17 cellular contexts compared by ENCODE assay signal in the genomic region with DNA sequence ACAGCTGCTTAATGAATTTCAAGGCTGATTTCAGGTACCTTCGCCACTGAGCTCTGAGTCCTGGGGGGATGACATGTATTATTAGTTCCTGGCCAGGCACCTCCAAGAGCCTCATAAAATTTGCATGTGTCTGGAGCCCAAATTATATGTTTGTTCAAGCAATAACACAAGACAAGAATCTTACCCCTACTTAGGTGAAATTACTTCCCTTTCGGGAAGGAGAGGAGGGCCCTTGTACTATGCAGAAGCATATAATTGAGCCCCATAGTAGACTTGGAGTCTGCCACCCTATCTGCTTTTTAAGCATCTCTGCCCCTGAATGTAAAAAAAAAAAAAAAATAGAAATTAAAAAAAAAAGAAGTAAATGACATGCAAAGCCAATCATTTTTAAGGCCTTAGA. TPM values are rescaled to one million over a fixed set of nuclear protein-coding genes. Genes with fewer than 3 reads are reported as not detected.
DNase-seq lines count a peak whose midpoint lies in the region; TF ChIP-seq lines count a peak whose summit lies in the region.
"Had no signal": no experiment of that assay in that cellular context is flagged by ENCODE, and none has a peak within 500 bp of the region (broad histone marks: within the 10 kb centered on the region; RNA-seq: fewer than 3 reads in every experiment).

No MANE protein-coding gene starts in this region.

- no peaks in the 10 kb centered on the region for H4K20me1 ChIP-seq in Loucy (ENCODE audit: insufficient read depth, low read length, poor library complexity, severe bottlenecking)
- H4K20me1 ChIP-seq in smooth muscle cell (ENCODE audit: low read depth): no peaks in the 10 kb centered on the region
- H4K20me1 ChIP-seq: BLaER1 had no signal

- DNase-seq in smooth muscle cell (lab: John Stamatoyannopoulos, UW; ENCODE audit: unreplicated experiment) (no peak), NCI-H1930 (lab: John Stamatoyannopoulos, UW) (no peak)
- DNase-seq in NK-92 treated with Interleukin-12 subunit alpha and Interleukin-12 subunit beta, amount 100 ng/mL, for 24 hours (lab: John Stamatoyannopoulos, UW): no peak
- DNase-seq in activated naive CD4-positive, alpha-beta T cell treated with anti-CD3 and anti-CD28 coated beads for 36 hours: no peak
- DNase-seq: 8988T; Calu3; CD8-positive, alpha-beta T cell; DMS79 treated with DMSO at 0.1 percent for 48 hours; GF-D8 had no signal

- CTCF ChIA-PET in HEK293 (lab: Yijun Ruan, JAX): interaction anchor here (0.6 to 1.7 kb wide), 4 partner anchors 9 to 1189 kb away, joined by 3 to 5 read pairs (median 4); no protein-coding TSS in a partner anchor
- CTCF ChIA-PET in activated naive CD4-positive, alpha-beta T cell treated with anti-CD3 and anti-CD28 coated beads for 36 hours (lab: Charles Lee): no interaction called here

- H3K4me3 ChIP-seq in HEK293 (ENCODE audit: low read depth, low read length) (no peak overlapping the region), Loucy (ENCODE audit: low read length, poor library complexity, severe bottlenecking) (no peak overlapping the region), smooth muscle cell (no peak overlapping the region)
- H3K4me3 ChIP-seq: BLaER1, GM23338 had no signal

- H3F3A ChIP-seq in Loucy (ENCODE audit: low read depth) (no peaks in the 10 kb centered on the region), smooth muscle cell (ENCODE audit: low read depth) (peaks cover 5% of the 10 kb centered on the region)

- POLR2A ChIA-PET in HEK293 (lab: Yijun Ruan, JAX): no interaction called here

- no peak overlapping the region for H3K9ac ChIP-seq in Loucy (ENCODE audit: low read depth, low read length, poor library complexity, severe bottlenecking)
- no peak overlapping the region for H3K9ac ChIP-seq in smooth muscle cell (ENCODE audit: low read depth)
- H3K9ac ChIP-seq: BLaER1 had no signal

- no peaks in the 10 kb centered on the region for H3K4me1 Mint-ChIP-seq in activated naive CD4-positive, alpha-beta T cell treated with anti-CD3 and anti-CD28 coated beads for 36 hours (ENCODE audit: low read depth)

- H3K4me3 Mint-ChIP-seq in activated naive CD4-positive, alpha-beta T cell treated with anti-CD3 and anti-CD28 coated beads for 36 hours: no peak overlapping the region
- H3K4me3 Mint-ChIP-seq: CD8-positive, alpha-beta T cell; GM23338 had no signal

- 53% methylated on average over 2 of the region's 2 CpGs for WGBS in smooth muscle cell (ENCODE audit: low lambda C conversion rate)

- H3K27me3 Mint-ChIP-seq in activated naive CD4-positive, alpha-beta T cell treated with anti-CD3 and anti-CD28 coated beads for 36 hours (ENCODE audit: low read depth): no peaks in the 10 kb centered on the region

- H3K9me3 Mint-ChIP-seq in activated naive CD4-positive, alpha-beta T cell treated with anti-CD3 and anti-CD28 coated beads for 36 hours: no peaks in the 10 kb centered on the region
- H3K9me3 Mint-ChIP-seq: CD8-positive, alpha-beta T cell; GM23338 had no signal

- H2AFZ ChIP-seq in Loucy (ENCODE audit: low read length): no peak overlapping the region
- H2AFZ ChIP-seq in smooth muscle cell (ENCODE audit: low read depth): no peak overlapping the region
- H2AFZ ChIP-seq: GM23338 had no signal

- H3K4me1 ChIP-seq in HEK293 (ENCODE audit: control insufficient read depth, insufficient read depth, low read length) (no peaks in the 10 kb centered on the region), Loucy (ENCODE audit: insufficient read depth, low read length, poor library complexity, severe bottlenecking) (peaks cover 13% of the 10 kb centered on the region), smooth muscle cell (ENCODE audit: low read depth) (peaks cover 15% of the 10 kb centered on the region)
- H3K4me1 ChIP-seq: BLaER1 had no signal

- H3K27ac ChIP-seq in HEK293 (ENCODE audit: extremely low read depth, low read depth, low read length) (no peak overlapping the region), VCaP (peak overlapping the region; percentile 91), smooth muscle cell (ENCODE audit: low read depth) (peak overlapping the region; percentile 51)
- H3K27ac ChIP-seq: BLaER1 had no signal

- H3K27me3 ChIP-seq in Loucy (ENCODE audit: insufficient read depth, low read length, poor library complexity, severe bottlenecking) (no peaks in the 10 kb centered on the region), smooth muscle cell (ENCODE audit: low read depth) (no peaks in the 10 kb centered on the region)
- H3K27me3 ChIP-seq: BLaER1 had no signal

- H3K9me2 ChIP-seq in Loucy (replicated peaks; ENCODE audit: low read depth, low read length): no peaks in the 10 kb centered on the region

- intact Hi-C loops in activated naive CD4-positive, alpha-beta T cell treated with anti-CD3 and anti-CD28 coated beads for 36 hours (cut with micrococcal nuclease): no loop called here

- H3K4me2 ChIP-seq in Loucy (ENCODE audit: low read depth, low read length, poor library complexity, severe bottlenecking): peak overlapping the region; percentile 14
- H3K4me2 ChIP-seq in smooth muscle cell: no peak overlapping the region
- H3K4me2 ChIP-seq: BLaER1, GM23338 had no signal

- no peak for TF ChIP-seq CTCF in HEK293 (tag by site-specific recombination; IDR thresholded peaks at IDR 0.05)
- no peak for TF ChIP-seq CTCF in Loucy (conservative IDR thresholded peaks at IDR 0.05; ENCODE audit: low read length)
- TF ChIP-seq CTCF in VCaP (conservative IDR thresholded peaks at IDR 0.05): no peak
- no peak for TF ChIP-seq CTCF in smooth muscle cell (IDR thresholded peaks at IDR 0.05; ENCODE audit: borderline replicate concordance, insufficient read depth, poor library complexity, severe bottlenecking)

- H3K36me3 Mint-ChIP-seq in activated naive CD4-positive, alpha-beta T cell treated with anti-CD3 and anti-CD28 coated beads for 36 hours (ENCODE audit: low read depth): no peaks in the 10 kb centered on the region
- H3K36me3 Mint-ChIP-seq: CD8-positive, alpha-beta T cell had no signal

- H3K27ac Mint-ChIP-seq in activated naive CD4-positive, alpha-beta T cell treated with anti-CD3 and anti-CD28 coated beads for 36 hours: no peak overlapping the region
- H3K27ac Mint-ChIP-seq: CD8-positive, alpha-beta T cell; GM23338 had no signal

- H3K36me3 ChIP-seq in HEK293 (ENCODE audit: control insufficient read depth in 2 of 2, insufficient read depth in 1 of 2, low read length in 2 of 2) (no peaks in the 10 kb centered on the region), Loucy (ENCODE audit: insufficient read depth, low read length) (no peaks in the 10 kb centered on the region), smooth muscle cell (ENCODE audit: low read depth) (no peaks in the 10 kb centered on the region)
- H3K36me3 ChIP-seq: BLaER1 had no signal

- H3K9me3 ChIP-seq in HEK293 (ENCODE audit: control insufficient read depth, insufficient read depth, low read depth, low read length): no peaks in the 10 kb centered on the region
- H3K9me3 ChIP-seq in Loucy (ENCODE audit: insufficient read depth, low read depth, low read length): no peaks in the 10 kb centered on the region
- no peaks in the 10 kb centered on the region for H3K9me3 ChIP-seq in smooth muscle cell (replicated peaks; ENCODE audit: low read depth)
- H3K9me3 ChIP-seq: BLaER1 had no signal

- no peaks in the 10 kb centered on the region for H3K79me2 ChIP-seq in Loucy (ENCODE audit: insufficient read depth, low read length)
- no peaks in the 10 kb centered on the region for H3K79me2 ChIP-seq in smooth muscle cell (ENCODE audit: low read depth)

TF ChIP-seq in HEK293, 187 proteins besides CTCF, POLR2A, EP300 and RAD21:
- no peak for TF ChIP-seq ZNF133 (tag by site-specific recombination; IDR thresholded peaks at IDR 0.05)
- TF ChIP-seq ZNF37A (tag by site-specific recombination; IDR thresholded peaks at IDR 0.05): no peak
- TF ChIP-seq, protein P1, sequence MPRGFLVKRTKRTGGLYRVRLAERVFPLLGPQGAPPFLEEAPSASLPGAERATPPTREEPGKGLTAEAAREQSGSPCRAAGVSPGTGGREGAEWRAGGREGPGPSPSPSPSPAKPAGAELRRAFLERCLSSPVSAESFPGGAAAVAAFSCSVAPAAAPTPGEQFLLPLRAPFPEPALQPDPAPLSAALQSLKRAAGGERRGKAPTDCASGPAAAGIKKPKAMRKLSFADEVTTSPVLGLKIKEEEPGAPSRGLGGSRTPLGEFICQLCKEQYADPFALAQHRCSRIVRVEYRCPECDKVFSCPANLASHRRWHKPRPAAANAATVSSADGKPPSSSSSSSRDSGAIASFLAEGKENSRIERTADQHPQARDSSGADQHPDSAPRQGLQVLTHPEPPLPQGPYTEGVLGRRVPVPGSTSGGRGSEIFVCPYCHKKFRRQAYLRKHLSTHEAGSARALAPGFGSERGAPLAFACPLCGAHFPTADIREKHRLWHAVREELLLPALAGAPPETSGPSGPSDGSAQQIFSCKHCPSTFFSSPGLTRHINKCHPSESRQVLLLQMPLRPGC (tag by site-specific recombination; IDR thresholded peaks at IDR 0.05): no peak
- TF ChIP-seq SP7 (tag by site-specific recombination; IDR thresholded peaks at IDR 0.05): peak; percentile 61
- no peak for TF ChIP-seq SETDB1 (IDR thresholded peaks at IDR 0.05; ENCODE audit: insufficient read length, low read length)
- TF ChIP-seq, protein P2, sequence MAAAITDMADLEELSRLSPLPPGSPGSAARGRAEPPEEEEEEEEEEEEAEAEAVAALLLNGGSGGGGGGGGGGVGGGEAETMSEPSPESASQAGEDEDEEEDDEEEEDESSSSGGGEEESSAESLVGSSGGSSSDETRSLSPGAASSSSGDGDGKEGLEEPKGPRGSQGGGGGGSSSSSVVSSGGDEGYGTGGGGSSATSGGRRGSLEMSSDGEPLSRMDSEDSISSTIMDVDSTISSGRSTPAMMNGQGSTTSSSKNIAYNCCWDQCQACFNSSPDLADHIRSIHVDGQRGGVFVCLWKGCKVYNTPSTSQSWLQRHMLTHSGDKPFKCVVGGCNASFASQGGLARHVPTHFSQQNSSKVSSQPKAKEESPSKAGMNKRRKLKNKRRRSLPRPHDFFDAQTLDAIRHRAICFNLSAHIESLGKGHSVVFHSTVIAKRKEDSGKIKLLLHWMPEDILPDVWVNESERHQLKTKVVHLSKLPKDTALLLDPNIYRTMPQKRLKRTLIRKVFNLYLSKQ (tag by site-specific recombination; IDR thresholded peaks at IDR 0.05; ENCODE audit: borderline replicate concordance): no peak

RNA-seq across cellular contexts. Expression of gene TMEM38B, which starts 13.0 kb away (rescaled TPM):
- 22.9 and 28.4 TPM in 2 replicates for total RNA-seq in smooth muscle cell
- 15.9 and 18.7 TPM in 2 replicates for polyA plus RNA-seq in smooth muscle cell
- 10 to 100 TPM; 17.6 TPM for total RNA-seq in activated naive CD4-positive, alpha-beta T cell treated with anti-CD3 and anti-CD28 coated beads for 36 hours

RNA-seq across cellular contexts. Expression of gene TAL2, which starts 19.1 kb away (rescaled TPM):
- total RNA-seq in smooth muscle cell: 0.49 TPM in 1 of 2 replicates, not detected in the other
- 0.39 and 0.59 TPM in 2 replicates for polyA plus RNA-seq in smooth muscle cell
- total RNA-seq in activated naive CD4-positive, alpha-beta T cell treated with anti-CD3 and anti-CD28 coated beads for 36 hours: not detected
- total RNA-seq: A673; Calu3; CD8-positive, alpha-beta T cell; GM23338; HepG2 had no signal
- polyA plus RNA-seq: AG04450 had no signal
